1 cellular context compared by ENCODE assay signal in the genomic region with DNA sequence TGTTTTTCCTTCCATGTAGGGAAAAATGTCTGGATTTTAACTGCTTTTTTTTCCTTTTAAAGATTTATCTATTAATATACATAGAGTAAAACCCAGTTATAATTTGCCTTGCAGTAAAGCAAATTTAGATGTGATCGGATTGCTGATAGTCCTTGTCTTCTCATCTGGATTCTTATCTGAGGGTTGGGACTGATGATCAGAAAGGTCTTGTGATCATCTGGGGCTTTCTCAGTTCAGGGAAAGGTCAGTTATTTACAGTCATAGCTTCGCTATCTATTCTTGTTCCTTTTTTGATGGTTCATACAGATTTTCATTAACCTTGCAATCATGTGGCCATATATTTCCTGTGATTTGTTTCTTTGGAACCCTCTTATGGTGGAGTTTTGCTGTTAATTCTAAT.
TF ChIP-seq lines count a peak whose summit lies in the region.

No MANE protein-coding gene starts in this region.

TF ChIP-seq in SK-N-SH, 30 proteins besides CTCF, POLR2A, EP300 and RAD21 (continued from another document):
- TF ChIP-seq TEAD4 (IDR thresholded peaks at IDR 0.05; ENCODE audit: borderline replicate concordance, insufficient read depth) (0 out of 2 replicates have a peak, but pooled peaks have one; percentile 23), TCF12 (IDR thresholded peaks at IDR 0.05) (peak; percentile 48; the same call in 1 of the 2 replicates), CHD2 (IDR thresholded peaks at IDR 0.05; ENCODE audit: low read length, partially characterized antibody) (no peak), YY1 (IDR thresholded peaks at IDR 0.05; ENCODE audit: low read depth) (no peak)
- TF ChIP-seq, protein P1, sequence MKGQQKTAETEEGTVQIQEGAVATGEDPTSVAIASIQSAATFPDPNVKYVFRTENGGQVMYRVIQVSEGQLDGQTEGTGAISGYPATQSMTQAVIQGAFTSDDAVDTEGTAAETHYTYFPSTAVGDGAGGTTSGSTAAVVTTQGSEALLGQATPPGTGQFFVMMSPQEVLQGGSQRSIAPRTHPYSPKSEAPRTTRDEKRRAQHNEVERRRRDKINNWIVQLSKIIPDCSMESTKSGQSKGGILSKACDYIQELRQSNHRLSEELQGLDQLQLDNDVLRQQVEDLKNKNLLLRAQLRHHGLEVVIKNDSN (IDR thresholded peaks at IDR 0.05; ENCODE audit: borderline replicate concordance, low read depth): no peak
